18 cellular contexts compared by ENCODE assay signal in the genomic region with DNA sequence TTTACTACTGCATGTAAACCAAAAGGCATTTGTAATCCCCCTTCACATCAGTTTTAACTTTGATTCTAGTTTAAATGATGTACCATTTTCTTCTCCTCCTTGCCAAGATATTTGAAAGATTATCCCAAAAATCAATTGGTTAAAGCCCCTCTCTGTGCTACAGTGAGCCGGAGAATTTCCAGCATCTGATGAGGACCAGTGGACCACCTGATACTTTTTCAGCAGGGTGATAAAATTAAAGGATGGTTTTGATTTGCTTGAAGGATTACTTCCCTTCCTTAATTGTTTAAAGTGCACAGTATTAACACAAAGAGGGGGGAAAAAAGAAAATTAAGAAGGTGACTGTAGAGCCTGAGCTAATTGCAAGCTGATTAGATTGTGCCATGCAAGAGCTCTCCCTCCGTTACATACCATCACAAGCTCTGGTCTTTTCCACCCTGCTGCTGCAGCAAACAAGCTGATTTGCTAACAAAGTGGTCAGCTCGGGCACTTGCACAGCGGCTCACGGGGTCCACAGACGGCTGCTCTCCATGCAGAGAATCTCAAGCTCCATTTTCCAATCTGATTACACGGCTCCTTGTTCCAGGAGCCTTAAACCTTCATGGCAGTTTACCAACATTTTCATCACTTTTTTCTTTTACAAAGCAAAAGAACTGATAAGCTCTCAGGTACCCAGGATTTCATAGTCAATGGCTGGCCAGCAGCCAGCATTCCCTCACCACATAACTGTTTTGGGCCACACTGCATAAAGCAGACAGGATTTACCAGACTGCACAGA. TPM values are rescaled to one million over a fixed set of nuclear protein-coding genes. Genes with fewer than 3 reads are reported as not detected.
DNase-seq lines count a peak whose midpoint lies in the region; ATAC-seq and TF ChIP-seq lines count a peak whose summit lies in the region.
"Had no signal": no experiment of that assay in that cellular context is flagged by ENCODE, and none has a peak within 500 bp of the region (broad histone marks: within the 10 kb centered on the region; RNA-seq: fewer than 3 reads in every experiment).

No MANE protein-coding gene starts in this region.

- no peak for TF ChIP-seq EP300 in SK-N-SH (IDR thresholded peaks at IDR 0.05; ENCODE audit: borderline replicate concordance in 1 of 2, low read depth in 1 of 2, low read length in 1 of 2)

- no peaks in the 10 kb centered on the region; the same call in 1 of the 2 replicates for H4K20me1 ChIP-seq in HCT116 (ENCODE audit: insufficient read depth)
- H4K20me1 ChIP-seq in SK-N-SH (ENCODE audit: insufficient read depth), result no peaks in the 10 kb centered on the region

- H3K4me1 Mint-ChIP-seq in stimulated activated effector memory CD8-positive, alpha-beta T cell treated with anti-CD3 and anti-CD28 coated beads, Interleukin-12 subunit alpha, Interleukin-12 subunit beta, amount 100 ng/mL, for 72 hours, result no peaks in the 10 kb centered on the region
- H3K4me1 Mint-ChIP-seq: activated CD4-positive, alpha-beta T cell treated with anti-CD3 and anti-CD28 coated beads, Interleukin-2, amount 10 ng/mL, durations not matched to agents 7 days and 5 days; IgD-negative memory B cell had no signal

- H3K4me3 Mint-ChIP-seq in stimulated activated effector memory CD8-positive, alpha-beta T cell treated with anti-CD3 and anti-CD28 coated beads, Interleukin-12 subunit alpha, Interleukin-12 subunit beta, amount 100 ng/mL, for 72 hours, result no peak overlapping the region
- H3K4me3 Mint-ChIP-seq: activated CD4-positive, alpha-beta T cell treated with anti-CD3 and anti-CD28 coated beads, Interleukin-2, amount 10 ng/mL, durations not matched to agents 7 days and 5 days; IgD-negative memory B cell had no signal

- H2AFZ ChIP-seq in HCT116 (ENCODE audit: low read depth, low read length, poor library complexity, severe bottlenecking), result no peak overlapping the region
- no peak overlapping the region for H2AFZ ChIP-seq in SK-N-SH (ENCODE audit: low read depth)

- no peak overlapping the region for H3K27ac Mint-ChIP-seq in stimulated activated effector memory CD8-positive, alpha-beta T cell treated with anti-CD3 and anti-CD28 coated beads, Interleukin-12 subunit alpha, Interleukin-12 subunit beta, amount 100 ng/mL, for 72 hours
- H3K27ac Mint-ChIP-seq: activated CD4-positive, alpha-beta T cell treated with anti-CD3 and anti-CD28 coated beads, Interleukin-2, amount 10 ng/mL, durations not matched to agents 7 days and 5 days; IgD-negative memory B cell had no signal

- peaks cover 10% of the 10 kb centered on the region for H3K9me3 Mint-ChIP-seq in stimulated activated effector memory CD8-positive, alpha-beta T cell treated with anti-CD3 and anti-CD28 coated beads, Interleukin-12 subunit alpha, Interleukin-12 subunit beta, amount 100 ng/mL, for 72 hours
- H3K9me3 Mint-ChIP-seq: activated CD4-positive, alpha-beta T cell treated with anti-CD3 and anti-CD28 coated beads, Interleukin-2, amount 10 ng/mL, durations not matched to agents 7 days and 5 days; IgD-negative memory B cell had no signal

- H3K4me2 ChIP-seq in HCT116 (ENCODE audit: low read length), result no peak overlapping the region
- H3K4me2 ChIP-seq in SK-N-SH, result no peak overlapping the region

- H3K4me3 ChIP-seq in HCT116 (replicated peaks in 1 of 2; ENCODE audit: low read depth in 1 of 2, low read length in 2 of 2) (no peak overlapping the region), SK-N-SH (ENCODE audit: low read depth in 2 of 2, low read length in 1 of 2) (peak overlapping the region in 1 of 2 experiments; percentile 12; a peak in 1 of 4 replicates)
- H3K4me3 ChIP-seq: thyroid gland had no signal

- no peaks in the 10 kb centered on the region for H3F3A ChIP-seq in SK-N-SH (replicated peaks; ENCODE audit: insufficient read depth)

- no peak for ATAC-seq in HCT116
- peak; percentile 19 for ATAC-seq in left ventricle myocardium superior
- ATAC-seq in stimulated activated effector memory CD8-positive, alpha-beta T cell treated with anti-CD3 and anti-CD28 coated beads, Interleukin-12 subunit alpha, Interleukin-12 subunit beta, amount 100 ng/mL, for 72 hours, result no peak

- H3K79me2 ChIP-seq in HCT116 (ENCODE audit: insufficient read depth, low read length), result no peaks in the 10 kb centered on the region
- no peaks in the 10 kb centered on the region for H3K79me2 ChIP-seq in SK-N-SH (ENCODE audit: insufficient read depth)

- DNase-seq in HCT116 (ENCODE audit: low read depth, low spot score) (no peak), SK-N-SH (peak; percentile 36), left ventricle myocardium superior (no peak), putamen (ENCODE audit: low spot score) (peak; percentile 73), occipital lobe (lab: John Stamatoyannopoulos, UW) (no peak), cerebellar nuclear complex (lab: John Stamatoyannopoulos, UW) (no peak), ureter (ENCODE audit: low spot score) (no peak)
- DNase-seq in stimulated activated effector memory CD8-positive, alpha-beta T cell treated with anti-CD3 and anti-CD28 coated beads, Interleukin-12 subunit alpha, Interleukin-12 subunit beta, amount 100 ng/mL, for 72 hours (ENCODE audit: low spot score in 2 of 2), result no peak
- DNase-seq: activated CD4-positive, alpha-beta T cell treated with anti-CD3 and anti-CD28 coated beads, Interleukin-2, amount 10 ng/mL, durations not matched to agents 7 days and 5 days; activated naive CD4-positive, alpha-beta T cell treated with anti-CD3 and anti-CD28 coated beads, Interleukin-2, amount 50 U/mL, for 16 hours; effector memory CD4-positive, alpha-beta T cell; NCI-H187; NCI-H526; stimulated activated CD4-positive, alpha-beta T cell treated with anti-CD3 and anti-CD28 coated beads, Interleukin-4, amount 100 ng/mL, for 4 hours; stimulated activated CD8-positive, alpha-beta memory T cell treated with anti-CD3 and anti-CD28 coated beads, Interleukin-4, amount 100 ng/mL, for 48 hours; thyroid gland had no signal

- TF ChIP-seq POLR2A in HCT116 (IDR thresholded peaks at IDR 0.05; ENCODE audit: borderline replicate concordance, extremely low read depth, insufficient read depth, insufficient read length), result no peak

- intact Hi-C loops in HCT116 (cut with micrococcal nuclease) (no loop called here), left ventricle myocardium superior (cut with micrococcal nuclease) (no loop called here)

- POLR2A ChIA-PET in HCT116 (lab: Charles Lee) (no interaction called here), SK-N-SH (lab: Yijun Ruan, JAX) (interaction anchor here (0.6 to 2.0 kb wide), 2 partner anchors 22 to 421 kb away, joined by 5 to 12 read pairs; partner anchors contain the start of gene FIGN)

- H3K27ac ChIP-seq in HCT116 (ENCODE audit: low read depth, low read length) (no peak overlapping the region), SK-N-SH (ENCODE audit: low read depth in 2 of 2, low read length in 1 of 2) (peak overlapping the region in 1 of 2 experiments; percentile 29; a peak in 2 of 4 replicates)
- H3K27ac ChIP-seq: thyroid gland had no signal

- BruUV-seq in HCT116 (replicated peaks; lab: Mats Ljungman, UMichigan), result no TSS peak

- H3K9ac ChIP-seq in HCT116 (ENCODE audit: low read length) (no peak overlapping the region), SK-N-SH (no peak overlapping the region)

- H3K4me1 ChIP-seq in HCT116 (ENCODE audit: control insufficient read depth in 1 of 2, insufficient read depth in 2 of 2, low read length in 2 of 2) (no peaks in the 10 kb centered on the region), SK-N-SH (ENCODE audit: control insufficient read depth in 1 of 2, insufficient read depth in 2 of 2, low read depth in 1 of 2, low read length in 1 of 2) (peaks cover 0 to 31% of the 10 kb centered on the region in 2 experiments; a peak in 2 of 4 replicates)
- H3K4me1 ChIP-seq: thyroid gland had no signal

- TF ChIP-seq CTCF in HCT116 (IDR thresholded peaks at IDR 0.05 in 2 of 3, conservative IDR thresholded peaks at IDR 0.05 in 1 of 3; ENCODE audit: borderline replicate concordance in 1 of 3, insufficient read depth in 1 of 3, low read depth in 2 of 3, low read length in 2 of 3) (no peak), SK-N-SH (IDR thresholded peaks at IDR 0.05) (no peak)

- H3K36me3 ChIP-seq in HCT116 (ENCODE audit: control insufficient read depth in 1 of 2, insufficient read depth in 2 of 2, low read length in 2 of 2), result no peaks in the 10 kb centered on the region
- no peaks in the 10 kb centered on the region for H3K36me3 ChIP-seq in SK-N-SH (replicated peaks in 1 of 2; ENCODE audit: control insufficient read depth in 1 of 2, insufficient read depth in 2 of 2, low read length in 1 of 2)
- H3K36me3 ChIP-seq: thyroid gland had no signal

- CTCF ChIA-PET in HCT116 (lab: Charles Lee), result no interaction called here
- CTCF ChIA-PET in SK-N-SH (lab: Yijun Ruan, JAX), result interaction anchor here (1.1 to 1.7 kb wide), 4 partner anchors 12 to 75 kb away, joined by 3 to 5 read pairs (median 3); no protein-coding TSS in a partner anchor

- H3K36me3 Mint-ChIP-seq in stimulated activated effector memory CD8-positive, alpha-beta T cell treated with anti-CD3 and anti-CD28 coated beads, Interleukin-12 subunit alpha, Interleukin-12 subunit beta, amount 100 ng/mL, for 72 hours, result no peaks in the 10 kb centered on the region
- H3K36me3 Mint-ChIP-seq: IgD-negative memory B cell had no signal

- H3K9me3 ChIP-seq in HCT116 (ENCODE audit: control insufficient read depth in 1 of 2, insufficient read depth in 1 of 2, low read depth in 1 of 2, low read length in 2 of 2) (no peaks in the 10 kb centered on the region), SK-N-SH (no peaks in the 10 kb centered on the region)
- H3K9me3 ChIP-seq: thyroid gland had no signal

- H3K9me2 ChIP-seq in HCT116 (ENCODE audit: insufficient read depth), result no peaks in the 10 kb centered on the region
- no peaks in the 10 kb centered on the region for H3K9me2 ChIP-seq in SK-N-SH

- H3K27me3 ChIP-seq in HCT116 (ENCODE audit: insufficient read depth, low read length), result peaks cover 79% of the 10 kb centered on the region
- H3K27me3 ChIP-seq in SK-N-SH (ENCODE audit: insufficient read depth), result no peaks in the 10 kb centered on the region
- H3K27me3 ChIP-seq: thyroid gland had no signal

- RAD21 ChIA-PET in HCT116 (lab: Charles Lee; ENCODE audit: low non-redundant PET in 1 of 2, low total read pairs in 2 of 2, uncharacterized antibody in 2 of 2, unreplicated experiment in 2 of 2), result no interaction called here

- TF ChIP-seq RAD21 in HCT116 (IDR thresholded peaks at IDR 0.05; ENCODE audit: low read depth), result no peak
- TF ChIP-seq RAD21 in SK-N-SH (IDR thresholded peaks at IDR 0.05; ENCODE audit: low read length), result no peak

- WGBS in SK-N-SH (ENCODE audit: low lambda C conversion rate), result 58% methylated on average over 6 of the region's 7 CpGs

TF ChIP-seq in HCT116, 20 proteins besides CTCF, POLR2A, EP300 and RAD21 (continues in another document):
- TF ChIP-seq JUND (IDR thresholded peaks at IDR 0.05), result no peak
- no peak for TF ChIP-seq CBX3 (IDR thresholded peaks at IDR 0.05; ENCODE audit: low read depth)

TF ChIP-seq in SK-N-SH, 30 proteins besides CTCF, POLR2A, EP300 and RAD21 (continues in another document):
- TF ChIP-seq GATA2 (CRISPR knock-in tag; IDR thresholded peaks at IDR 0.05), result 0 out of 2 replicates have a peak, but pooled peaks have one; percentile 3

RNA-seq across cellular contexts. Expression of gene FIGN, which starts 22.1 kb away (rescaled TPM):
- total RNA-seq in HCT116 (2021; ENCODE audit: unreplicated experiment), result not detected
- not detected in 2 replicates for polyA plus RNA-seq in HCT116 (2012)
- 0.74 and 0.75 TPM in 2 replicates for polyA plus RNA-seq in SK-N-SH (2012; rRNA removed)
- polyA plus RNA-seq in SK-N-SH (2012; cell fraction: cytosol; rRNA removed), result 0.56 and 0.63 TPM in 2 replicates
- polyA plus RNA-seq in SK-N-SH (2012; cell fraction: nucleus; rRNA removed), result 0.83 and 2.0 TPM in 2 replicates
- total RNA-seq in left ventricle myocardium superior, result 16.6 TPM
- total RNA-seq in occipital lobe, result 3.4 TPM
- 8.0 TPM for total RNA-seq in ureter
- total RNA-seq: activated CD4-positive, alpha-beta T cell treated with anti-CD3 and anti-CD28 coated beads, Interleukin-2, amount 10 ng/mL, durations not matched to agents 7 days and 5 days; mononuclear cell had no signal
- polyA plus RNA-seq: IgD-negative memory B cell had no signal

Comparison
In these comparisons a context has a peak if more than half of its experiments do, and no peak if none do; other contexts are left out.
1. DNase-seq: peak in SK-N-SH (single experiment) and putamen (single experiment); none in HCT116 (single experiment), left ventricle myocardium superior (single experiment), stimulated activated effector memory CD8-positive, alpha-beta T cell treated with anti-CD3 and anti-CD28 coated beads, Interleukin-12 subunit alpha, Interleukin-12 subunit beta, amount 100 ng/mL, for 72 hours (0 of 2), occipital lobe (single experiment), cerebellar nuclear complex (0 of 2) and ureter (single experiment).
2. Of the 11 proteins assayed by ChIP-seq in both SK-N-SH and HCT116: peak only in SK-N-SH: none; only in HCT116: EZH2phosphoT487; in both: none; in neither: 10.